In the genomic region with DNA sequence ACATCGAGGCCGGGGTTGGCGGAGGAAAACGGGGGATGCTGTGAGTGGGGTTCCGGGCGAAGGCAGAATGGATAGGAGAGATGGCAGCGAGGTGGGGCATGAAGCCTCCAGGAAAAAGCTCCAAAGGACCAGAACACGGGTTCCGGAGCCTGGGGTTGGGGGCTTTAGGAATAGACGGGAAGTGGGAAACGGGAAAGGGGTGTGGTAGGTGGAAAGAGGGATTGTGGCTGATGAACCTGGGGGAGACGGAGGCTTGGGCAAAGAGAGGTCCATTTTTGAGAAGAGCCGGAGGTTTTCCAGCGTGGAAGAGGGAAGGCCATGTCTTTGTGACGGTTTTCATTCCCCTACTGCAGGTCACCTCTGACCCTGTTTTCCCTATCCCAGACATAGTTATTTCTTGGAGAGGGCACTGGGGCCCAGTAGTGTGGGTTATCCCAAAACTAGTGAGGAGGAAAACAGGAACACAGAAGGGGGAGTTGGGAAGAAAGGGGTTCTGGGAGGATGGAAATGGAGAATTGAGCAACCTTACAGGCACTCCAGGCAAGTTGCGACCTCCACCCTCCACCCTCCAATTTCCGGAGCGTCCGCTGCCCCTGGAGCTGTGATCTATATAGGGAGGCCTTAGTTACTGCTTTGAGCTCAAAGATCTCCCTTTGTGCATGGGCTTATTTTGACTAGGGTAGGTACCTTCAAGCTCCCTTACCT, we compare ENCODE assay signal across 8 cellular contexts. TPM values are rescaled to one million over a fixed set of nuclear protein-coding genes. Genes with fewer than 3 reads are reported as not detected.
DNase-seq lines count a peak whose midpoint lies in the region; ATAC-seq, FAIRE-seq and TF ChIP-seq lines count a peak whose summit lies in the region.

No MANE protein-coding gene starts in this region.

- DNase-seq in A549 (ENCODE audit: low read depth in 1 of 2, low spot score in 1 of 2) (no peak), mammary epithelial cell (no peak), mesothelial cell of epicardium (ENCODE audit: low spot score in 2 of 2, unreplicated experiment in 2 of 2) (no peak), GM13977 (ENCODE audit: low spot score) (no peak), glomerular visceral epithelial cell (ENCODE audit: extremely low spot score) (no peak), NCI-H1105 (lab: John Stamatoyannopoulos, UW) (no peak)

- WGBS in A549 (ENCODE audit: missing lambda C conversion rate) = 15% methylated on average over 19 of the region's 19 CpGs
- WGBS in HUES64 = 4% methylated on average over 18 of the region's 19 CpGs
- WGBS in mammary epithelial cell (ENCODE audit: low coverage, missing lambda C conversion rate) = 2% methylated on average over 11 of the region's 19 CpGs

- ATAC-seq in A549 (no peak), HG02840 (IDR thresholded peaks at IDR 0.05; ENCODE audit: low FRiP score, unreplicated experiment) (no peak)

- dilution Hi-C loops in mammary epithelial cell (cut with HindIII; ENCODE audit: low sequenced_read_pairs) = no loop called here

- H3K36me3 ChIP-seq in HUES64 (ENCODE audit: insufficient read depth, low read length) (peaks cover 22% of the 10 kb centered on the region), mammary epithelial cell (ENCODE audit: insufficient read depth, low read length) (peaks cover 2% of the 10 kb centered on the region)

- CTCF ChIA-PET in A549 (lab: Yijun Ruan, JAX) = interaction anchor here (1.6 to 18.2 kb wide), 5 partner anchors 13 to 59 kb away, joined by 6 to 370 read pairs (median 91); partner anchors contain the start of genes C12orf57, ENO2, PTPN6 and RNU7-1
- CTCF ChIA-PET in mammary epithelial cell (lab: Charles Lee; ENCODE audit: low non-redundant PET) = no interaction called here

- peak overlapping the region; percentile 93 for H3K4me3 ChIP-seq in A549
- H3K4me3 ChIP-seq in HUES64 (ENCODE audit: low read length) = peak overlapping the region; percentile 80
- peak overlapping the region; percentile 71 to 85 (median 84) for H3K4me3 ChIP-seq in mammary epithelial cell (replicated peaks in 1 of 3; ENCODE audit: insufficient read depth in 1 of 3, low read depth in 2 of 3, low read length in 3 of 3)

- H3K36me3 Mint-ChIP-seq in mesothelial cell of epicardium = peaks cover 5% of the 10 kb centered on the region

- peaks cover 75% of the 10 kb centered on the region for H3K4me1 Mint-ChIP-seq in mesothelial cell of epicardium

- no peak for FAIRE-seq in A549 (lab: Jason Lieb, UNC)

- no peak for TF ChIP-seq EP300 in A549 (IDR thresholded peaks at IDR 0.05)

- no peaks in the 10 kb centered on the region for H3K27me3 Mint-ChIP-seq in mesothelial cell of epicardium (ENCODE audit: low read depth)

- no peak for TF ChIP-seq CTCF in A549 (IDR thresholded peaks at IDR 0.05)
- no peak for TF ChIP-seq CTCF in mammary epithelial cell (conservative IDR thresholded peaks at IDR 0.05 in 1 of 2, IDR thresholded peaks at IDR 0.05 in 1 of 2; ENCODE audit: extremely low read depth in 1 of 2, insufficient read depth in 1 of 2, low read depth in 1 of 2, low read length in 2 of 2)
- no peak for TF ChIP-seq CTCF in mesothelial cell of epicardium (IDR thresholded peaks at IDR 0.05; ENCODE audit: unreplicated experiment)
- TF ChIP-seq CTCF in GM13977 (IDR thresholded peaks at IDR 0.05; ENCODE audit: extremely low read depth, insufficient read depth, missing control alignments) = no peak

- no peaks in the 10 kb centered on the region for H4K20me1 ChIP-seq in mammary epithelial cell (ENCODE audit: insufficient read depth, low read length)

- peak overlapping the region; percentile 92 for H3K27ac Mint-ChIP-seq in mesothelial cell of epicardium

- TF ChIP-seq POLR2A in A549 (IDR thresholded peaks at IDR 0.05; ENCODE audit: low read length) = no peak

- intact Hi-C loops in mammary epithelial cell (cut with micrococcal nuclease) = loop anchor here (1.0 kb wide), 1 partner anchor 9 kb away; no protein-coding TSS in a partner anchor

- POLR2A ChIA-PET in A549 (lab: Yijun Ruan, JAX) = interaction anchor here (0.6 to 2.1 kb wide), 4 partner anchors 7 to 15 kb away, joined by 3 to 9 read pairs (median 4); partner anchors contain the start of genes C12orf57 and RNU7-1

- peak overlapping the region; percentile 81 for H3K9ac ChIP-seq in HUES64 (ENCODE audit: low read depth, low read length)
- peak overlapping the region; percentile 74 for H3K9ac ChIP-seq in mammary epithelial cell (ENCODE audit: insufficient read depth, low read length)

- peak overlapping the region; percentile 36 for H2AFZ ChIP-seq in mammary epithelial cell (ENCODE audit: low read depth, low read length)

- H3K4me1 ChIP-seq in A549 (peaks cover 60% of the 10 kb centered on the region), HUES64 (ENCODE audit: insufficient read depth, low read length) (peaks cover 32% of the 10 kb centered on the region), mammary epithelial cell (ENCODE audit: insufficient read depth, low read length) (peaks cover 52% of the 10 kb centered on the region)

- H3K27ac ChIP-seq in A549 = peak overlapping the region; percentile 99 to 100
- H3K27ac ChIP-seq in HUES64 (ENCODE audit: low read depth, low read length) = peak overlapping the region; percentile 40
- peak overlapping the region; percentile 37 for H3K27ac ChIP-seq in mammary epithelial cell (ENCODE audit: insufficient read depth, low read depth, low read length)

- TF ChIP-seq RAD21 in A549 (conservative IDR thresholded peaks at IDR 0.05 in 1 of 2, IDR thresholded peaks at IDR 0.05 in 1 of 2) = no peak

- H3K27me3 ChIP-seq in HUES64 (ENCODE audit: insufficient read depth, low read length) = no peaks in the 10 kb centered on the region
- H3K27me3 ChIP-seq in mammary epithelial cell (ENCODE audit: insufficient read depth, low read length) = no peaks in the 10 kb centered on the region

- H3K4me2 ChIP-seq in A549 (peak overlapping the region; percentile 74), mammary epithelial cell (ENCODE audit: insufficient read depth, low read depth, low read length) (peak overlapping the region; percentile 72)

- in situ Hi-C loops in mammary epithelial cell (cut with MboI; ENCODE audit: low sequenced_read_pairs in 2 of 2) = no loop called here
- in situ Hi-C loops in GM13977 (cut with MboI; ENCODE audit: low pct_unique_long_range_greater_than_20kb, low sequenced_read_pairs, unreplicated experiment) = loop anchor here (25.0 kb wide), 1 partner anchor 183 kb away; the partner anchor contains the start of gene C1RL

- no peaks in the 10 kb centered on the region for H3K9me3 ChIP-seq in A549
- no peaks in the 10 kb centered on the region for H3K9me3 ChIP-seq in HUES64 (ENCODE audit: insufficient read depth, low read depth, low read length)
- no peaks in the 10 kb centered on the region for H3K9me3 ChIP-seq in mammary epithelial cell (replicated peaks; ENCODE audit: insufficient read depth, low read length)

- peak overlapping the region; percentile 95 for H3K4me3 Mint-ChIP-seq in mesothelial cell of epicardium

- no peaks in the 10 kb centered on the region for H3K9me3 Mint-ChIP-seq in mesothelial cell of epicardium

- H3K79me2 ChIP-seq in mammary epithelial cell (ENCODE audit: insufficient read depth, low read length) = peaks cover 66% of the 10 kb centered on the region

- no TSS peak for BruUV-seq in mammary epithelial cell (replicated peaks; lab: Mats Ljungman, UMichigan)

RNA-seq across cellular contexts. Expression of gene ATN1, which starts 1.1 kb away (rescaled TPM):
- 11.3 and 23.1 TPM in 2 replicates for polyA plus RNA-seq in A549 (2011; rRNA removed)
- polyA plus RNA-seq in A549 (2012; cell fraction: cytosol; rRNA removed) = 26.7 and 40.3 TPM in 2 replicates
- 96.0 and 102 TPM in 2 replicates for polyA plus RNA-seq in A549 (2012; cell fraction: nucleus; rRNA removed)
- 40.3 to 51.6 TPM (median 51.2 TPM) in 3 replicates for polyA plus RNA-seq in A549 (2017; fragmentation: RNase III; extraction: RNeasy Plus Mini Kit Qiagen cat#74134 plus additional on column Dnase treatment)
- polyA minus RNA-seq in A549 (2011; rRNA and poly(A)+ RNA removed) = 14.1 and 24.0 TPM in 2 replicates
- polyA plus RNA-seq in HUES64 (2013, experiment 1 of 2) = 63.0 TPM
- 65.5 TPM for polyA plus RNA-seq in HUES64 (2013, experiment 2 of 2)
- total RNA-seq in mammary epithelial cell = 10 to 100 TPM; 12.2 to 73.5 TPM
- 10.4 TPM for polyA plus RNA-seq in mammary epithelial cell
- polyA minus RNA-seq in mammary epithelial cell = 56.5 TPM
- total RNA-seq in mesothelial cell of epicardium = 193 to 205 TPM (median 195 TPM) in 3 replicates

RNA-seq across cellular contexts. Expression of gene ENO2, which starts 14.5 kb away (rescaled TPM):
- polyA plus RNA-seq in A549 (2011; rRNA removed) (26.2 and 45.1 TPM in 2 replicates), A549 (2017; fragmentation: RNase III; extraction: RNeasy Plus Mini Kit Qiagen cat#74134 plus additional on column Dnase treatment) (31.0 to 38.6 TPM (median 31.6 TPM) in 3 replicates), mammary epithelial cell (8.3 TPM)
- 38.3 and 43.1 TPM in 2 replicates for polyA plus RNA-seq in A549 (2012; cell fraction: cytosol; rRNA removed)
- 103 and 139 TPM in 2 replicates for polyA plus RNA-seq in A549 (2012; cell fraction: nucleus; rRNA removed)
- polyA minus RNA-seq in A549 (2011; rRNA and poly(A)+ RNA removed) = 20.9 and 25.3 TPM in 2 replicates
- 43.3 TPM for polyA plus RNA-seq in HUES64 (2013, experiment 1 of 2)
- 68.8 TPM for polyA plus RNA-seq in HUES64 (2013, experiment 2 of 2)
- total RNA-seq in mammary epithelial cell (1 to 10 TPM; 1.7 to 7.5 TPM), mesothelial cell of epicardium (30.2 to 30.7 TPM (median 30.2 TPM) in 3 replicates)
- 62.6 TPM for polyA minus RNA-seq in mammary epithelial cell

RNA-seq across cellular contexts. Expression of gene RNU7-1, which starts 14.8 kb away (rescaled TPM):
- polyA plus RNA-seq in A549 (2011; rRNA removed) (not detected in 2 replicates), A549 (2017; fragmentation: RNase III; extraction: RNeasy Plus Mini Kit Qiagen cat#74134 plus additional on column Dnase treatment) (not detected in 3 replicates), mammary epithelial cell (not detected)
- not detected in 2 replicates for polyA plus RNA-seq in A549 (2012; cell fraction: cytosol; rRNA removed)
- polyA plus RNA-seq in A549 (2012; cell fraction: nucleus; rRNA removed) = not detected in 2 replicates
- not detected in 2 replicates for polyA minus RNA-seq in A549 (2011; rRNA and poly(A)+ RNA removed)
- polyA plus RNA-seq in HUES64 (2013, experiment 1 of 2) = not detected
- not detected for polyA plus RNA-seq in HUES64 (2013, experiment 2 of 2)
- total RNA-seq in mammary epithelial cell (not detected), mesothelial cell of epicardium (not detected in 3 replicates)
- not detected for polyA minus RNA-seq in mammary epithelial cell

RNA-seq across cellular contexts. Expression of gene C12orf57, which starts 15.0 kb away (rescaled TPM):
- polyA plus RNA-seq in A549 (2011; rRNA removed) (466 and 493 TPM in 2 replicates), A549 (2017; fragmentation: RNase III; extraction: RNeasy Plus Mini Kit Qiagen cat#74134 plus additional on column Dnase treatment) (224 to 273 TPM (median 261 TPM) in 3 replicates), mammary epithelial cell (128 TPM)
- polyA plus RNA-seq in A549 (2012; cell fraction: cytosol; rRNA removed) = 958 and 1,062 TPM in 2 replicates
- 535 and 597 TPM in 2 replicates for polyA plus RNA-seq in A549 (2012; cell fraction: nucleus; rRNA removed)
- polyA minus RNA-seq in A549 (2011; rRNA and poly(A)+ RNA removed) = 98.2 and 108 TPM in 2 replicates
- polyA plus RNA-seq in HUES64 (2013, experiment 1 of 2) = 174 TPM
- polyA plus RNA-seq in HUES64 (2013, experiment 2 of 2) = 162 TPM
- total RNA-seq in mammary epithelial cell (10 to 100 TPM; 31.3 to 61.3 TPM), mesothelial cell of epicardium (203 to 215 TPM (median 204 TPM) in 3 replicates)
- polyA minus RNA-seq in mammary epithelial cell = 27.8 TPM

RNA-seq across cellular contexts. Expression of gene PTPN6, which starts 22.3 kb away (rescaled TPM):
- polyA plus RNA-seq in A549 (2011; rRNA removed) (18.9 and 29.0 TPM in 2 replicates), A549 (2017; fragmentation: RNase III; extraction: RNeasy Plus Mini Kit Qiagen cat#74134 plus additional on column Dnase treatment) (14.2 to 17.1 TPM (median 15.1 TPM) in 3 replicates), mammary epithelial cell (16.4 TPM)
- polyA plus RNA-seq in A549 (2012; cell fraction: cytosol; rRNA removed) = 29.3 and 29.7 TPM in 2 replicates
- polyA plus RNA-seq in A549 (2012; cell fraction: nucleus; rRNA removed) = 53.2 and 54.2 TPM in 2 replicates
- 17.7 and 25.4 TPM in 2 replicates for polyA minus RNA-seq in A549 (2011; rRNA and poly(A)+ RNA removed)
- 12.0 TPM for polyA plus RNA-seq in HUES64 (2013, experiment 1 of 2)
- polyA plus RNA-seq in HUES64 (2013, experiment 2 of 2) = 12.2 TPM
- total RNA-seq in mammary epithelial cell (10 to 100 TPM; 13.0 to 27.0 TPM), mesothelial cell of epicardium (21.6 to 26.2 TPM (median 23.6 TPM) in 3 replicates)
- polyA minus RNA-seq in mammary epithelial cell = 8.0 TPM

Comparison
In these comparisons a context has a peak if more than half of its experiments do, and no peak if none do; other contexts are left out.
1. H3K27ac ChIP-seq: peak in every context shown above with its lines; median percentile 100 in A549; 40 in HUES64; 37 in mammary epithelial cell.